Comparison of ENCODE assay signal across 29 cellular contexts in the genomic region with DNA sequence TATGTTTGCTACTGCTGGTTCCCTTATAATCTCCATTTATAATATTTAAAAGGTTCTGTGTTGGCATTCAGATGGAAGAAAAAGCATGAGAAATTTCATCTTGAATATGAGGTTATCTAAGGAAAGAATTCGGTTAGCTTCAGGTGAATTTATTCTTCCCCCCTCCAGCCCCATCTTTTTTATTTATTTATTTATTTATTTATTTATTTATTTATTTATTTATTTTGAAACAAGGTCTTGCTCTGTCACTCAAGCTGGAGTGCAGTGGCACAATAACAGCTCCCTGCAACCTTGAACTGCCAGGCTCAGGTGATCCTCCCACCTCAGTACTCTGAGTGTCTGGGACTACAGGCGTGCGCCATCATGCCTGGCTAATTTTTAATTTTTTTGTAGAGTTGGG.
A peak's percentile ranks its signal among the peaks of the same experiment; 100 is the strongest.
DNase-seq lines count a peak whose midpoint lies in the region; TF ChIP-seq lines count a peak whose summit lies in the region.
"Had no signal": no experiment of that assay in that cellular context is flagged by ENCODE, and none has a peak within 500 bp of the region (broad histone marks: within the 10 kb centered on the region; RNA-seq: fewer than 3 reads in every experiment).

No MANE protein-coding gene starts in this region.

- no peak overlapping the region for H3K27ac ChIP-seq in HEK293 (ENCODE audit: extremely low read depth, low read depth, low read length)
- H3K27ac ChIP-seq: 22Rv1; A549; BLaER1; BLaER1 treated with 17β-estradiol and CSF1 and Interleukin-3, amounts not matched to agents 10 nM and 100 nM; C4-2B had no signal

- CTCF ChIA-PET in HEK293 (lab: Yijun Ruan, JAX): no interaction called here

- H3K36me3 Mint-ChIP-seq in activated CD4-positive, alpha-beta T cell treated with anti-CD3 and anti-CD28 coated beads, Interleukin-2, amount 10 ng/mL, durations not matched to agents 24 days and 14 days (ENCODE audit: low read depth): no peaks in the 10 kb centered on the region
- H3K36me3 Mint-ChIP-seq: CD14-positive monocyte; CD4-positive, alpha-beta memory T cell; CD4-positive, CD25-positive, alpha-beta regulatory T cell; CD8-positive, alpha-beta T cell had no signal

- no peaks in the 10 kb centered on the region for H3K4me1 ChIP-seq in HEK293 (ENCODE audit: control insufficient read depth, insufficient read depth, low read length)
- H3K4me1 ChIP-seq: A549; BE2C; BLaER1; BLaER1 treated with 17β-estradiol and CSF1 and Interleukin-3, amounts not matched to agents 10 nM and 100 nM; Caco-2 had no signal

- no peak overlapping the region for H3K27ac Mint-ChIP-seq in activated CD4-positive, alpha-beta T cell treated with anti-CD3 and anti-CD28 coated beads, Interleukin-2, amount 10 ng/mL, durations not matched to agents 24 days and 14 days
- H3K27ac Mint-ChIP-seq: B cell; CD14-positive monocyte; CD4-positive, alpha-beta memory T cell; CD4-positive, alpha-beta T cell; CD4-positive, CD25-positive, alpha-beta regulatory T cell; CD8-positive, alpha-beta memory T cell; CD8-positive, alpha-beta T cell had no signal

- DNase-seq in activated CD4-positive, alpha-beta T cell treated with anti-CD3 and anti-CD28 coated beads, Interleukin-2, amount 10 ng/mL, durations not matched to agents 24 days and 14 days: no peak
- DNase-seq: 8988T; ACHN; AML-193; BE2C; C1 segment of cervical spinal cord; Caco-2; Calu3; CD4-positive, alpha-beta memory T cell; CD4-positive, alpha-beta T cell; CD4-positive, CD25-positive, alpha-beta regulatory T cell; CD8-positive, alpha-beta memory T cell; CD8-positive, alpha-beta T cell; COR-L47; DMS 273 treated with DMSO at 0.1 percent for 48 hours; DMS153; DMS53; DMS79; DMS79 treated with DMSO at 0.1 percent for 48 hours; DND-41; EL had no signal

- no peaks in the 10 kb centered on the region for H3K9me3 ChIP-seq in HEK293 (ENCODE audit: control insufficient read depth, insufficient read depth, low read depth, low read length)
- H3K9me3 ChIP-seq: A549; BE2C; BLaER1; BLaER1 treated with 17β-estradiol and CSF1 and Interleukin-3, amounts not matched to agents 10 nM and 100 nM; Caco-2 had no signal

- H3K4me3 ChIP-seq in HEK293 (ENCODE audit: low read depth, low read length): no peak overlapping the region
- H3K4me3 ChIP-seq: A549; BLaER1; BLaER1 treated with 17β-estradiol and CSF1 and Interleukin-3, amounts not matched to agents 10 nM and 100 nM had no signal

- intact Hi-C loops in activated CD4-positive, alpha-beta T cell treated with anti-CD3 and anti-CD28 coated beads, Interleukin-2, amount 10 ng/mL, durations not matched to agents 24 days and 14 days (cut with micrococcal nuclease): no loop called here

- H3K4me3 Mint-ChIP-seq in activated CD4-positive, alpha-beta T cell treated with anti-CD3 and anti-CD28 coated beads, Interleukin-2, amount 10 ng/mL, durations not matched to agents 24 days and 14 days: no peak overlapping the region
- H3K4me3 Mint-ChIP-seq: B cell; CD14-positive monocyte; CD4-positive, alpha-beta memory T cell; CD4-positive, alpha-beta T cell; CD4-positive, CD25-positive, alpha-beta regulatory T cell; CD8-positive, alpha-beta memory T cell; CD8-positive, alpha-beta T cell had no signal

- H3K9me3 Mint-ChIP-seq in activated CD4-positive, alpha-beta T cell treated with anti-CD3 and anti-CD28 coated beads, Interleukin-2, amount 10 ng/mL, durations not matched to agents 24 days and 14 days: peaks cover 3% of the 10 kb centered on the region

- no peaks in the 10 kb centered on the region for H3K4me1 Mint-ChIP-seq in activated CD4-positive, alpha-beta T cell treated with anti-CD3 and anti-CD28 coated beads, Interleukin-2, amount 10 ng/mL, durations not matched to agents 24 days and 14 days
- H3K4me1 Mint-ChIP-seq: B cell; CD14-positive monocyte; CD4-positive, alpha-beta memory T cell; CD4-positive, CD25-positive, alpha-beta regulatory T cell; CD8-positive, alpha-beta memory T cell had no signal

- POLR2A ChIA-PET in HEK293 (lab: Yijun Ruan, JAX): no interaction called here

- no peak for TF ChIP-seq CTCF in HEK293 (tag by site-specific recombination; IDR thresholded peaks at IDR 0.05)

- H3K27me3 Mint-ChIP-seq in activated CD4-positive, alpha-beta T cell treated with anti-CD3 and anti-CD28 coated beads, Interleukin-2, amount 10 ng/mL, durations not matched to agents 24 days and 14 days: no peaks in the 10 kb centered on the region
- H3K27me3 Mint-ChIP-seq: B cell; CD4-positive, alpha-beta memory T cell; CD4-positive, CD25-positive, alpha-beta regulatory T cell had no signal

- H3K36me3 ChIP-seq in HEK293 (ENCODE audit: control insufficient read depth in 2 of 2, insufficient read depth in 1 of 2, low read length in 2 of 2): no peaks in the 10 kb centered on the region
- H3K36me3 ChIP-seq: BE2C; BLaER1; BLaER1 treated with 17β-estradiol and CSF1 and Interleukin-3, amounts not matched to agents 10 nM and 100 nM had no signal

TF ChIP-seq in HEK293, 187 proteins besides CTCF, POLR2A, EP300 and RAD21 (continues in another document):
- TF ChIP-seq KLF7 (tag by site-specific recombination; IDR thresholded peaks at IDR 0.05; ENCODE audit: borderline replicate concordance): no peak
- TF ChIP-seq ZNF677 (tag by site-specific recombination; IDR thresholded peaks at IDR 0.05): no peak
- no peak for TF ChIP-seq ZNF837 (tag by site-specific recombination; IDR thresholded peaks at IDR 0.05)
- TF ChIP-seq, protein P1, sequence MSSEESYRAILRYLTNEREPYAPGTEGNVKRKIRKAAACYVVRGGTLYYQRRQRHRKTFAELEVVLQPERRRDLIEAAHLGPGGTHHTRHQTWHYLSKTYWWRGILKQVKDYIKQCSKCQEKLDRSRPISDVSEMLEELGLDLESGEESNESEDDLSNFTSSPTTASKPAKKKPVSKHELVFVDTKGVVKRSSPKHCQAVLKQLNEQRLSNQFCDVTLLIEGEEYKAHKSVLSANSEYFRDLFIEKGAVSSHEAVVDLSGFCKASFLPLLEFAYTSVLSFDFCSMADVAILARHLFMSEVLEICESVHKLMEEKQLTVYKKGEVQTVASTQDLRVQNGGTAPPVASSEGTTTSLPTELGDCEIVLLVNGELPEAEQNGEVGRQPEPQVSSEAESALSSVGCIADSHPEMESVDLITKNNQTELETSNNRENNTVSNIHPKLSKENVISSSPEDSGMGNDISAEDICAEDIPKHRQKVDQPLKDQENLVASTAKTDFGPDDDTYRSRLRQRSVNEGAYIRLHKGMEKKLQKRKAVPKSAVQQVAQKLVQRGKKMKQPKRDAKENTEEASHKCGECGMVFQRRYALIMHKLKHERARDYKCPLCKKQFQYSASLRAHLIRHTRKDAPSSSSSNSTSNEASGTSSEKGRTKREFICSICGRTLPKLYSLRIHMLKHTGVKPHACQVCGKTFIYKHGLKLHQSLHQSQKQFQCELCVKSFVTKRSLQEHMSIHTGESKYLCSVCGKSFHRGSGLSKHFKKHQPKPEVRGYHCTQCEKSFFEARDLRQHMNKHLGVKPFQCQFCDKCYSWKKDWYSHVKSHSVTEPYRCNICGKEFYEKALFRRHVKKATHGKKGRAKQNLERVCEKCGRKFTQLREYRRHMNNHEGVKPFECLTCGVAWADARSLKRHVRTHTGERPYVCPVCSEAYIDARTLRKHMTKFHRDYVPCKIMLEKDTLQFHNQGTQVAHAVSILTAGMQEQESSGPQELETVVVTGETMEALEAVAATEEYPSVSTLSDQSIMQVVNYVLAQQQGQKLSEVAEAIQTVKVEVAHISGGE (tag by site-specific recombination; conservative IDR thresholded peaks at IDR 0.05; ENCODE audit: low read depth): 0 out of 2 replicates have a peak, but pooled peaks have one; percentile 45
- TF ChIP-seq ZNF350 (tag by site-specific recombination; IDR thresholded peaks at IDR 0.05): no peak
- TF ChIP-seq ZNF140 (tag by site-specific recombination; IDR thresholded peaks at IDR 0.05): peak; percentile 19; the same call in 1 of the 2 replicates
- no peak for TF ChIP-seq ZNF24 (tag by site-specific recombination; IDR thresholded peaks at IDR 0.05)
- TF ChIP-seq, protein P2, sequence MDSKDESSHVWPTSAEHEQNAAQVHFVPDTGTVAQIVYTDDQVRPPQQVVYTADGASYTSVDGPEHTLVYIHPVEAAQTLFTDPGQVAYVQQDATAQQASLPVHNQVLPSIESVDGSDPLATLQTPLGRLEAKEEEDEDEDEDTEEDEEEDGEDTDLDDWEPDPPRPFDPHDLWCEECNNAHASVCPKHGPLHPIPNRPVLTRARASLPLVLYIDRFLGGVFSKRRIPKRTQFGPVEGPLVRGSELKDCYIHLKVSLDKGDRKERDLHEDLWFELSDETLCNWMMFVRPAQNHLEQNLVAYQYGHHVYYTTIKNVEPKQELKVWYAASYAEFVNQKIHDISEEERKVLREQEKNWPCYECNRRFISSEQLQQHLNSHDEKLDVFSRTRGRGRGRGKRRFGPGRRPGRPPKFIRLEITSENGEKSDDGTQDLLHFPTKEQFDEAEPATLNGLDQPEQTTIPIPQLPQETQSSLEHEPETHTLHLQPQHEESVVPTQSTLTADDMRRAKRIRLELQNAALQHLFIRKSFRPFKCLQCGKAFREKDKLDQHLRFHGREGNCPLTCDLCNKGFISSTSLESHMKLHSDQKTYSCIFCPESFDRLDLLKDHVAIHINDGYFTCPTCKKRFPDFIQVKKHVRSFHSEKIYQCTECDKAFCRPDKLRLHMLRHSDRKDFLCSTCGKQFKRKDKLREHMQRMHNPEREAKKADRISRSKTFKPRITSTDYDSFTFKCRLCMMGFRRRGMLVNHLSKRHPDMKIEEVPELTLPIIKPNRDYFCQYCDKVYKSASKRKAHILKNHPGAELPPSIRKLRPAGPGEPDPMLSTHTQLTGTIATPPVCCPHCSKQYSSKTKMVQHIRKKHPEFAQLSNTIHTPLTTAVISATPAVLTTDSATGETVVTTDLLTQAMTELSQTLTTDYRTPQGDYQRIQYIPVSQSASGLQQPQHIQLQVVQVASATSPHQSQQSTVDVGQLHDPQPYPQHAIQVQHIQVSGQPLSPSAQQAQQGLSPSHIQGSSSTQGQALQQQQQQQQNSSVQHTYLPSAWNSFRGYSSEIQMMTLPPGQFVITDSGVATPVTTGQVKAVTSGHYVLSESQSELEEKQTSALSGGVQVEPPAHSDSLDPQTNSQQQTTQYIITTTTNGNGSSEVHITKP (tag by site-specific recombination; IDR thresholded peaks at IDR 0.05): no peak
- TF ChIP-seq, protein P3, sequence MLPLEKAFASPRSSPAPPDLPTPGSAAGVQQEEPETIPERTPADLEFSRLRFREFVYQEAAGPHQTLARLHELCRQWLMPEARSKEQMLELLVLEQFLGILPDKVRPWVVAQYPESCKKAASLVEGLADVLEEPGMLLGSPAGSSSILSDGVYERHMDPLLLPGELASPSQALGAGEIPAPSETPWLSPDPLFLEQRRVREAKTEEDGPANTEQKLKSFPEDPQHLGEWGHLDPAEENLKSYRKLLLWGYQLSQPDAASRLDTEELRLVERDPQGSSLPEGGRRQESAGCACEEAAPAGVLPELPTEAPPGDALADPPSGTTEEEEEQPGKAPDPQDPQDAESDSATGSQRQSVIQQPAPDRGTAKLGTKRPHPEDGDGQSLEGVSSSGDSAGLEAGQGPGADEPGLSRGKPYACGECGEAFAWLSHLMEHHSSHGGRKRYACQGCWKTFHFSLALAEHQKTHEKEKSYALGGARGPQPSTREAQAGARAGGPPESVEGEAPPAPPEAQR (tag by site-specific recombination; IDR thresholded peaks at IDR 0.05): no peak
